ENCODE assay signal across 1 cellular context in genomic region chrX:55715847-55716246, GRCh38.
TF ChIP-seq lines count a peak whose summit lies in the region.

No MANE protein-coding gene starts in this region.

TF ChIP-seq in H1, 55 proteins besides CTCF, POLR2A, EP300 and RAD21 (continued from another document):
- no peak for TF ChIP-seq CHD7 (IDR thresholded peaks at IDR 0.05; ENCODE audit: insufficient replicate concordance, low read length)
